In genomic region chr2:112615798-112616197, GRCh38 we compare ENCODE assay signal across 7 cellular contexts. TPM values are rescaled to one million over a fixed set of nuclear protein-coding genes. Genes with fewer than 3 reads are reported as not detected.
DNase-seq lines count a peak whose midpoint lies in the region; ATAC-seq, FAIRE-seq and TF ChIP-seq lines count a peak whose summit lies in the region.
"Not testable (repeated sequence)": the region's sequence is repeated elsewhere in the genome, so short reads cannot be mapped to it uniquely, and the experiment has no call there.

No MANE protein-coding gene starts in this region.

- TF ChIP-seq RAD21 in HepG2 (CRISPR knock-in tag; IDR thresholded peaks at IDR 0.05), result not testable (repeated sequence)

- in situ Hi-C loops in HepG2 (cut with HindIII; ENCODE audit: extremely low pct_ligation_motif_present, low pct_unique_long_range_greater_than_20kb), result not testable (repeated sequence)

- H4K20me1 ChIP-seq in HepG2 (ENCODE audit: insufficient read depth, low read length), result not testable (repeated sequence)

- peaks cover 41% of the 10 kb centered on the region for H3K4me1 ChIP-seq in HepG2 (ENCODE audit: insufficient read depth, low read length)
- not testable (repeated sequence) for H3K4me1 ChIP-seq in spleen, stomach

- TF ChIP-seq CTCF in HepG2 (CRISPR knock-in tag; IDR thresholded peaks at IDR 0.05); spleen (IDR thresholded peaks at IDR 0.05 in 8 of 11, conservative IDR thresholded peaks at IDR 0.05 in 3 of 11); stomach (IDR thresholded peaks at IDR 0.05): not testable (repeated sequence)

- H3K79me2 ChIP-seq in HepG2 (ENCODE audit: insufficient read depth, low read length), result not testable (repeated sequence)

- DNase-seq in activated CD8-positive, alpha-beta memory T cell treated with anti-CD3 and anti-CD28 coated beads for 24 hours, result peak; percentile 1
- DNase-seq in cardiac septum (ENCODE audit: low spot score) (peak; percentile 10), mesenteric fat pad (ENCODE audit: low spot score) (peak; percentile 4), sciatic nerve (ENCODE audit: low spot score) (peak; percentile 6), spleen (peak; percentile 7), stomach (peak; percentile 2)
- not testable (repeated sequence) for DNase-seq in HepG2 (ENCODE audit: low spot score)

- H3K27me3 ChIP-seq in HepG2 (ENCODE audit: control insufficient read depth in 1 of 2, insufficient read depth in 2 of 2, low read length in 2 of 2); spleen (replicated peaks in 1 of 7); stomach: not testable (repeated sequence)

- BruUV-seq in HepG2 (replicated peaks; lab: Mats Ljungman, UMichigan), result not testable (repeated sequence)

- not testable (repeated sequence) for TF ChIP-seq EP300 in HepG2 (IDR thresholded peaks at IDR 0.05; ENCODE audit: low read depth in 2 of 2, low read length in 2 of 2); HepG2 (CRISPR knock-in tag; IDR thresholded peaks at IDR 0.05; ENCODE audit: borderline replicate concordance); stomach (IDR thresholded peaks at IDR 0.05)

- H3K36me3 ChIP-seq in HepG2 (replicated peaks in 1 of 2; ENCODE audit: control insufficient read depth in 1 of 2, insufficient read depth in 2 of 2, low read length in 2 of 2); spleen; stomach: not testable (repeated sequence)

- intact Hi-C loops in cardiac septum (cut with DNase I); spleen (cut with DNase I; ENCODE audit: low total_unique reads); stomach (cut with DNase I; ENCODE audit: low total_unique reads): not testable (repeated sequence)
- intact Hi-C loops in HepG2 (cut with micrococcal nuclease; ENCODE audit: unreplicated experiment), result loop anchor here (10.0 kb wide), 1 partner anchor 269 kb away; no protein-coding TSS in a partner anchor
- intact Hi-C loops in sciatic nerve (cut with DNase I), result loop anchor here (10.0 kb wide), 1 partner anchor 259 kb away; no protein-coding TSS in a partner anchor

- 16% methylated on average over 2 of the region's 2 CpGs for WGBS in HepG2 (ENCODE audit: low lambda C conversion rate)
- WGBS in spleen, 5 donors, result 83 to 91% (median 89%) methylated on average over 2 of the region's 2 CpGs
- WGBS in stomach, 5 donors, result 88 to 98% (median 94%) methylated on average over 2 of the region's 2 CpGs

- not testable (repeated sequence) for H3K9ac ChIP-seq in HepG2 (ENCODE audit: insufficient read depth, low read depth, low read length)

- not testable (repeated sequence) for H2AFZ ChIP-seq in HepG2 (ENCODE audit: low read length)

- TF ChIP-seq POLR2A in HepG2 (IDR thresholded peaks at IDR 0.05; ENCODE audit: insufficient read depth in 1 of 2, low read depth in 2 of 2, low read length in 2 of 2); spleen (IDR thresholded peaks at IDR 0.05); stomach (IDR thresholded peaks at IDR 0.05): not testable (repeated sequence)

- FAIRE-seq in HepG2 (lab: Jason Lieb, UNC), result not testable (repeated sequence)

- ATAC-seq in HepG2, result peak; percentile 47
- not testable (repeated sequence) for ATAC-seq in sciatic nerve

- H3K4me3 ChIP-seq in HepG2 (replicated peaks in 1 of 3; ENCODE audit: insufficient read depth in 1 of 3, low read depth in 2 of 3, low read length in 3 of 3); spleen; stomach: not testable (repeated sequence)

- not testable (repeated sequence) for H3K27ac ChIP-seq in HepG2 (ENCODE audit: extremely low read length, insufficient read depth, low read length); spleen; stomach

- H3K4me2 ChIP-seq in HepG2 (ENCODE audit: low read depth, low read length), result not testable (repeated sequence)

- CTCF ChIA-PET in HepG2 (lab: Yijun Ruan, JAX; ENCODE audit: low intra/inter-chr PET ratio, low total read pairs), result not testable (repeated sequence)

- POLR2A ChIA-PET in HepG2 (lab: Yijun Ruan, JAX), result interaction anchor here (0.7 to 1.0 kb wide), 2 partner anchors 29 to 109 kb away, joined by 4 to 6 read pairs; partner anchors contain the start of gene SLC20A1

- not testable (repeated sequence) for H3K9me3 ChIP-seq in HepG2 (ENCODE audit: low read length); spleen; stomach

TF ChIP-seq in HepG2, 621 proteins besides CTCF, POLR2A, EP300 and RAD21 (continues in another document):
- peak; percentile 83 for TF ChIP-seq ZNF121 (CRISPR knock-in tag; IDR thresholded peaks at IDR 0.05)
- peak; percentile 68 for TF ChIP-seq ZNF331 (CRISPR knock-in tag; IDR thresholded peaks at IDR 0.05)

RNA-seq across cellular contexts. Expression of gene SLC20A1, which starts 29.9 kb away (rescaled TPM):
- total RNA-seq in cardiac septum (26.1 TPM), HepG2 (2016; rRNA removed; fragmentation: Illumina TruSeq; extraction: Trizol) (60.1 and 85.9 TPM in 2 replicates), mesenteric fat pad (46.5 TPM), sciatic nerve (51.1 TPM), spleen (10 to 100 TPM; 49.0 to 83.6 (median 69.9) TPM), stomach (10 to 100 TPM; 17.5 to 63.8 (median 49.0) TPM)
- 12.7 and 13.6 TPM in 2 replicates for total RNA-seq in HepG2 (2016; cell fraction: cytosol; rRNA removed; fragmentation: Illumina TruSeq; extraction: Trizol; ENCODE audit: low read depth)
- total RNA-seq in HepG2 (2016; cell fraction: insoluble cytoplasmic fraction; rRNA removed; fragmentation: Illumina TruSeq; extraction: Trizol), result 58.0 and 89.3 TPM in 2 replicates
- 41.9 and 44.0 TPM in 2 replicates for total RNA-seq in HepG2 (2016; cell fraction: membrane; rRNA removed; fragmentation: Illumina TruSeq; extraction: Trizol)
- 130 and 144 TPM in 2 replicates for total RNA-seq in HepG2 (2016; cell fraction: nucleus; rRNA removed; fragmentation: Illumina TruSeq; extraction: Trizol)
- polyA plus RNA-seq in HepG2 (2011; rRNA removed) (54.0 and 70.6 TPM in 2 replicates), spleen (10 to 100 TPM; 15.4 to 24.5 (median 17.8) TPM), stomach (10 to 100 TPM in 1 of 3 donors, 1 to 10 TPM in 2; 9.0 to 11.3 (median 9.6) TPM)
- polyA plus RNA-seq in HepG2 (2011; cell fraction: cytosol; rRNA removed), result 47.5 and 83.7 TPM in 2 replicates
- polyA plus RNA-seq in HepG2 (2011; cell fraction: nucleus; rRNA removed), result 80.6 and 124 TPM in 2 replicates
- 121 and 142 TPM in 2 replicates for polyA plus RNA-seq in HepG2 (2012)
- polyA plus RNA-seq in HepG2 (2016; cell fraction: cytosol; fragmentation: Illumina TruSeq; extraction: Trizol; ENCODE audit: low read depth), result 7.3 and 8.2 TPM in 2 replicates
- 42.8 and 44.4 TPM in 2 replicates for polyA plus RNA-seq in HepG2 (2016; cell fraction: insoluble cytoplasmic fraction; fragmentation: Illumina TruSeq; extraction: Trizol; ENCODE audit: low read depth)
- polyA plus RNA-seq in HepG2 (2016; cell fraction: membrane; fragmentation: Illumina TruSeq; extraction: Trizol; ENCODE audit: low read depth), result 21.0 and 21.5 TPM in 2 replicates
- 155 and 157 TPM in 2 replicates for polyA plus RNA-seq in HepG2 (2016; cell fraction: nucleus; fragmentation: Illumina TruSeq; extraction: Trizol; ENCODE audit: insufficient read depth, low read depth)
- polyA minus RNA-seq in HepG2 (2011; rRNA and poly(A)+ RNA removed; ENCODE audit: low replicate concordance), result 36.0 and 75.9 TPM in 2 replicates
- polyA minus RNA-seq in HepG2 (2011; cell fraction: cytosol; rRNA and poly(A)+ RNA removed), result 63.7 and 90.7 TPM in 2 replicates
- polyA minus RNA-seq in HepG2 (2011; cell fraction: nucleus; rRNA and poly(A)+ RNA removed), result 154 and 209 TPM in 2 replicates

RNA-seq across cellular contexts. Expression of gene CHCHD5, which starts 31.4 kb away (rescaled TPM):
- 24.9 TPM for total RNA-seq in cardiac septum
- 22.8 and 23.9 TPM in 2 replicates for total RNA-seq in HepG2 (2016; rRNA removed; fragmentation: Illumina TruSeq; extraction: Trizol)
- 27.4 and 35.9 TPM in 2 replicates for total RNA-seq in HepG2 (2016; cell fraction: cytosol; rRNA removed; fragmentation: Illumina TruSeq; extraction: Trizol; ENCODE audit: low read depth)
- total RNA-seq in HepG2 (2016; cell fraction: insoluble cytoplasmic fraction; rRNA removed; fragmentation: Illumina TruSeq; extraction: Trizol), result 21.3 and 24.7 TPM in 2 replicates
- total RNA-seq in HepG2 (2016; cell fraction: membrane; rRNA removed; fragmentation: Illumina TruSeq; extraction: Trizol), result 27.3 and 31.8 TPM in 2 replicates
- total RNA-seq in HepG2 (2016; cell fraction: nucleus; rRNA removed; fragmentation: Illumina TruSeq; extraction: Trizol), result 13.0 and 14.1 TPM in 2 replicates
- 19.0 and 22.7 TPM in 2 replicates for polyA plus RNA-seq in HepG2 (2011; rRNA removed)
- 20.8 and 43.9 TPM in 2 replicates for polyA plus RNA-seq in HepG2 (2011; cell fraction: cytosol; rRNA removed)
- polyA plus RNA-seq in HepG2 (2011; cell fraction: nucleus; rRNA removed), result 36.4 and 41.5 TPM in 2 replicates
- polyA plus RNA-seq in HepG2 (2012), result 27.5 and 32.7 TPM in 2 replicates
- 44.4 and 53.5 TPM in 2 replicates for polyA plus RNA-seq in HepG2 (2016; cell fraction: cytosol; fragmentation: Illumina TruSeq; extraction: Trizol; ENCODE audit: low read depth)
- polyA plus RNA-seq in HepG2 (2016; cell fraction: insoluble cytoplasmic fraction; fragmentation: Illumina TruSeq; extraction: Trizol; ENCODE audit: low read depth), result 36.8 and 37.7 TPM in 2 replicates
- 42.6 and 49.8 TPM in 2 replicates for polyA plus RNA-seq in HepG2 (2016; cell fraction: membrane; fragmentation: Illumina TruSeq; extraction: Trizol; ENCODE audit: low read depth)
- 30.3 TPM in 2 replicates for polyA plus RNA-seq in HepG2 (2016; cell fraction: nucleus; fragmentation: Illumina TruSeq; extraction: Trizol; ENCODE audit: insufficient read depth, low read depth)
- polyA minus RNA-seq in HepG2 (2011; rRNA and poly(A)+ RNA removed; ENCODE audit: low replicate concordance), result 8.7 and 43.9 TPM in 2 replicates
- 12.2 and 12.4 TPM in 2 replicates for polyA minus RNA-seq in HepG2 (2011; cell fraction: cytosol; rRNA and poly(A)+ RNA removed)
- 10.4 and 12.4 TPM in 2 replicates for polyA minus RNA-seq in HepG2 (2011; cell fraction: nucleus; rRNA and poly(A)+ RNA removed)
- 21.0 TPM for total RNA-seq in mesenteric fat pad
- total RNA-seq in sciatic nerve, result 21.2 TPM
- 10 to 100 TPM; 11.9 to 22.4 (median 16.1) TPM for total RNA-seq in spleen
- polyA plus RNA-seq in spleen, result 10 to 100 TPM; 21.5 to 34.8 (median 31.9) TPM
- 100 to 1,000 TPM in 1 of 5 donors, 10 to 100 TPM in 3, 1 to 10 TPM in 1; 9.5 to 111 (median 28.0) TPM for total RNA-seq in stomach
- 10 to 100 TPM; 51.0 to 61.5 (median 59.7) TPM for polyA plus RNA-seq in stomach
